In genomic region chr14:95064256-95064655, GRCh38 we compare ENCODE assay signal across 28 cellular contexts.
"Had no signal": no experiment of that assay in that cellular context is flagged by ENCODE, and none has a peak within 500 bp of the region (broad histone marks: within the 10 kb centered on the region; RNA-seq: fewer than 3 reads in every experiment).

No MANE protein-coding gene starts in this region.

- H3K27me3 ChIP-seq: ovary, right atrium auricular region, right lobe of liver, uterus had no signal

- H3K36me3 Mint-ChIP-seq: immature natural killer cell; naive thymus-derived CD4-positive, alpha-beta T cell; natural killer cell treated with Interleukin-12 subunit alpha and Interleukin-12 subunit beta and Interleukin-15 and Interleukin-18, amount 100 ng/mL, for 72 hours; stimulated activated naive B cell treated with anti-CD40 and anti-IgM and Interleukin-4, amounts not matched to agents 10 μg/mL and 1 μg/mL and 100 μg/mL, for 72 hours had no signal

- H3K4me3 Mint-ChIP-seq: immature natural killer cell; naive thymus-derived CD4-positive, alpha-beta T cell; natural killer cell treated with Interleukin-12 subunit alpha and Interleukin-12 subunit beta and Interleukin-15 and Interleukin-18, amount 100 ng/mL, for 72 hours; neural crest cell; stimulated activated naive B cell treated with anti-CD40 and anti-IgM and Interleukin-4, amounts not matched to agents 10 μg/mL and 1 μg/mL and 100 μg/mL, for 72 hours had no signal

- H3K4me1 ChIP-seq: heart left ventricle, left ventricle myocardium inferior, right atrium auricular region, right lobe of liver, suprapubic skin, tibial artery, uterus had no signal

- H3K9me3 Mint-ChIP-seq: immature natural killer cell; natural killer cell treated with Interleukin-12 subunit alpha and Interleukin-12 subunit beta and Interleukin-15 and Interleukin-18, amount 100 ng/mL, for 72 hours; neural crest cell; stimulated activated naive B cell treated with anti-CD40 and anti-IgM and Interleukin-4, amounts not matched to agents 10 μg/mL and 1 μg/mL and 100 μg/mL, for 72 hours had no signal

- H3K9me3 ChIP-seq: heart left ventricle, left ventricle myocardium inferior, mucosa of descending colon, ovary, right atrium auricular region, right lobe of liver, suprapubic skin, thoracic aorta, tibial artery, uterus had no signal

- H3K27ac Mint-ChIP-seq: immature natural killer cell; naive thymus-derived CD4-positive, alpha-beta T cell; natural killer cell treated with Interleukin-12 subunit alpha and Interleukin-12 subunit beta and Interleukin-15 and Interleukin-18, amount 100 ng/mL, for 72 hours; progenitor cell of endocrine pancreas; stimulated activated naive B cell treated with anti-CD40 and anti-IgM and Interleukin-4, amounts not matched to agents 10 μg/mL and 1 μg/mL and 100 μg/mL, for 72 hours had no signal

- H3K4me1 Mint-ChIP-seq: immature natural killer cell; neural crest cell; stimulated activated naive B cell treated with anti-CD40 and anti-IgM and Interleukin-4, amounts not matched to agents 10 μg/mL and 1 μg/mL and 100 μg/mL, for 72 hours had no signal

- H3K4me3 ChIP-seq: heart left ventricle, left ventricle myocardium inferior, lung, mucosa of descending colon, ovary, right atrium auricular region, right lobe of liver, skin epidermis, suprapubic skin, thoracic aorta, tibial artery, uterus had no signal

- H3K36me3 ChIP-seq: heart left ventricle, left ventricle myocardium inferior, ovary, right atrium auricular region, right lobe of liver, suprapubic skin, thoracic aorta, tibial artery, uterus had no signal

- H3K27ac ChIP-seq: heart left ventricle, left ventricle myocardium inferior, ovary, right atrium auricular region, right lobe of liver, skin epidermis, suprapubic skin, thoracic aorta, tibial artery, uterus had no signal

- DNase-seq: heart left ventricle; hypothalamus; immature natural killer cell; kidney; left ventricle myocardium inferior; mesendoderm; midbrain; mucosa of descending colon; naive thymus-derived CD4-positive, alpha-beta T cell; ovary; right lobe of liver; stimulated activated CD4-positive, alpha-beta T cell treated with anti-CD3 and anti-CD28 coated beads, Interleukin-12 subunit alpha, Interleukin-12 subunit beta, amount 100 ng/mL, for 4 hours; stimulated activated CD4-positive, alpha-beta T cell treated with anti-CD3 and anti-CD28 coated beads, Interleukin-15, amount 100 ng/mL, for 24 hours; stimulated activated CD4-positive, alpha-beta T cell treated with anti-CD3 and anti-CD28 coated beads, Interleukin-2, amount 100 ng/mL, for 24 hours; stimulated activated CD4-positive, alpha-beta T cell treated with anti-CD3 and anti-CD28 coated beads, Interleukin-4, amount 100 ng/mL, for 1 hour; stimulated activated naive B cell treated with anti-CD40 and anti-IgM and Interleukin-4, amounts not matched to agents 10 μg/mL and 1 μg/mL and 100 μg/mL, for 72 hours; stimulated activated naive CD8-positive, alpha-beta T cell treated with anti-CD3 and anti-CD28 coated beads, Interleukin-15, Interleukin-2, amounts not matched to agents 100 U/mL and 50 U/mL, for 24 hours; trophoblast cell; uterus had no signal

- ATAC-seq: heart left ventricle; mucosa of descending colon; naive thymus-derived CD4-positive, alpha-beta T cell; natural killer cell treated with Interleukin-12 subunit alpha and Interleukin-12 subunit beta and Interleukin-15 and Interleukin-18, amount 100 ng/mL, for 72 hours; right lobe of liver; stimulated activated naive B cell treated with anti-CD40 and anti-IgM and Interleukin-4, amounts not matched to agents 10 μg/mL and 1 μg/mL and 100 μg/mL, for 72 hours; stimulated activated naive CD8-positive, alpha-beta T cell treated with anti-CD3 and anti-CD28 coated beads, Interleukin-15, Interleukin-2, amounts not matched to agents 100 U/mL and 50 U/mL, for 24 hours had no signal
